1 cellular context compared by ENCODE assay signal in genomic region chr7:43431020-43431595, GRCh38.
TF ChIP-seq lines count a peak whose summit lies in the region.

No MANE protein-coding gene starts in this region.

TF ChIP-seq in WTC11, 78 proteins besides CTCF, POLR2A, EP300 and RAD21 (continued from another document):
- no peak for TF ChIP-seq ZBTB43 (CRISPR knock-in tag; IDR thresholded peaks at IDR 0.05)
- TF ChIP-seq NR3C1 (CRISPR knock-in tag; conservative IDR thresholded peaks at IDR 0.05; ENCODE audit: low read depth): no peak
